ENCODE assay signal across 8 cellular contexts in genomic region chr19:6739390-6739883, GRCh38. TPM values are rescaled to one million over a fixed set of nuclear protein-coding genes. Genes with fewer than 3 reads are reported as not detected.
DNase-seq lines count a peak whose midpoint lies in the region; ATAC-seq and TF ChIP-seq lines count a peak whose summit lies in the region.

TRIP10 (plus strand) TSS chr19:6739680; CDS start chr19:6739762, 82 bp downstream.

- DNase-seq in Caki2 (ENCODE audit: low read depth) (no peak), Kasumi-1 (lab: John Stamatoyannopoulos, UW) (peak; percentile 60 to 64), amniotic epithelial cell (ENCODE audit: low read depth) (peak; percentile 63), heart right ventricle (peak; percentile 90), pons (ENCODE audit: low spot score) (peak; percentile 75), tibial artery (peak; percentile 87 to 93)

- H3K36me3 Mint-ChIP-seq in T-helper 1 cell treated with Interleukin-12 subunit alpha and Interleukin-12 subunit beta and Interleukin-4 antibody, amounts not matched to agents 30 μg/mL and 1 μg/mL, for 36 hours (ENCODE audit: low read depth): peaks cover 20% of the 10 kb centered on the region

- ATAC-seq in heart right ventricle: peak; percentile 30 to 66 (median 50)
- ATAC-seq in GM21723 (IDR thresholded peaks at IDR 0.05; ENCODE audit: unreplicated experiment): no peak

- H3K9me3 Mint-ChIP-seq in T-helper 1 cell treated with Interleukin-12 subunit alpha and Interleukin-12 subunit beta and Interleukin-4 antibody, amounts not matched to agents 30 μg/mL and 1 μg/mL, for 36 hours: no peaks in the 10 kb centered on the region

- in situ Hi-C loops in Caki2 (cut with HindIII; ENCODE audit: low pct_unique_long_range_greater_than_20kb, low sequenced_read_pairs): no loop called here

- peak within 1 kb of the TSS; percentile 81 to 97 (median 94) for H3K4me3 ChIP-seq in heart right ventricle
- H3K4me3 ChIP-seq in tibial artery: peak within 1 kb of the TSS; percentile 80 to 96

- intact Hi-C loops in heart right ventricle (cut with DNase I) (loop anchor here in 8 of 10 donors (2.0 to 10.0 kb wide), 9 partner anchors 13 to 655 kb away; partner anchors contain the start of genes ALKBH7 (in 1 of the 8), PSPN (in 1 of the 8) and ZNF557 (in 1 of the 8)), tibial artery (cut with DNase I; ENCODE audit: low total_unique reads) (loop anchor here (10.0 kb wide), 2 partner anchors 125 to 365 kb away; partner anchors contain the start of genes ALKBH7 and PSPN)

- no peaks in the 10 kb centered on the region for H3K27me3 Mint-ChIP-seq in T-helper 1 cell treated with Interleukin-12 subunit alpha and Interleukin-12 subunit beta and Interleukin-4 antibody, amounts not matched to agents 30 μg/mL and 1 μg/mL, for 36 hours (ENCODE audit: low read depth)

- peaks cover 43% of the 10 kb centered on the region for H3K4me1 Mint-ChIP-seq in T-helper 1 cell treated with Interleukin-12 subunit alpha and Interleukin-12 subunit beta and Interleukin-4 antibody, amounts not matched to agents 30 μg/mL and 1 μg/mL, for 36 hours (ENCODE audit: low read depth)

- no peaks in the 10 kb centered on the region for H3K9me3 ChIP-seq in heart right ventricle
- no peaks in the 10 kb centered on the region for H3K9me3 ChIP-seq in tibial artery

- WGBS in heart right ventricle, 2 donors: 1% methylated on average over 35 to 47 of the region's 47 CpGs

- H3K4me1 ChIP-seq in heart right ventricle: peaks cover 15 to 73% (median 59%) of the 10 kb centered on the region in 9 donors
- H3K4me1 ChIP-seq in tibial artery: peaks cover 0 to 65% (median 54%) of the 10 kb centered on the region in 4 donors

- H3K27me3 ChIP-seq in heart right ventricle: peaks cover 0 to 10% (median 0%) of the 10 kb centered on the region in 7 donors
- no peaks in the 10 kb centered on the region for H3K27me3 ChIP-seq in tibial artery

- peak within 1 kb of the TSS; percentile 97 for H3K4me3 Mint-ChIP-seq in T-helper 1 cell treated with Interleukin-12 subunit alpha and Interleukin-12 subunit beta and Interleukin-4 antibody, amounts not matched to agents 30 μg/mL and 1 μg/mL, for 36 hours

- peaks cover 0 to 40% (median 8%) of the 10 kb centered on the region in 9 donors for H3K36me3 ChIP-seq in heart right ventricle
- H3K36me3 ChIP-seq in tibial artery: peaks cover 8 to 27% (median 12%) of the 10 kb centered on the region in 3 donors

- peak within 1 kb of the TSS; percentile 100 for H3K27ac Mint-ChIP-seq in T-helper 1 cell treated with Interleukin-12 subunit alpha and Interleukin-12 subunit beta and Interleukin-4 antibody, amounts not matched to agents 30 μg/mL and 1 μg/mL, for 36 hours

- TF ChIP-seq CTCF in heart right ventricle (IDR thresholded peaks at IDR 0.05) (no peak), tibial artery (IDR thresholded peaks at IDR 0.05) (no peak)

- H3K27ac ChIP-seq in heart right ventricle: peak within 1 kb of the TSS; percentile 90 to 100 (median 96)
- H3K27ac ChIP-seq in tibial artery: peak within 1 kb of the TSS; percentile 93 to 97

RNA-seq across cellular contexts. Expression of gene TRIP10, which starts in this region (rescaled TPM):
- total RNA-seq in Caki2 (2014; rRNA removed; shearing (Covaris generic); ENCODE audit: low replicate concordance): 39.4 and 50.5 TPM in 2 replicates
- 100 to 1,000 TPM in 1 of 10 donors, 10 to 100 TPM in 9; 60.6 to 152 (median 73.5) TPM for total RNA-seq in heart right ventricle
- 100 to 1,000 TPM in 1 of 2 donors, 10 to 100 TPM in 1; 93.7 to 314 TPM for polyA plus RNA-seq in heart right ventricle
